In genomic region chr6:166006593-166007301, GRCh38 we compare ENCODE assay signal across 10 cellular contexts.
DNase-seq lines count a peak whose midpoint lies in the region; ATAC-seq and TF ChIP-seq lines count a peak whose summit lies in the region.
"Had no signal": no experiment of that assay in that cellular context is flagged by ENCODE, and none has a peak within 500 bp of the region (broad histone marks: within the 10 kb centered on the region; RNA-seq: fewer than 3 reads in every experiment).

No MANE protein-coding gene starts in this region.

- H3K27me3 ChIP-seq in left ventricle myocardium inferior (ENCODE audit: low read depth), result peaks cover 85% of the 10 kb centered on the region

- H3K4me1 ChIP-seq in left ventricle myocardium inferior, result peaks cover 44% of the 10 kb centered on the region
- H3K4me1 ChIP-seq: colonic mucosa had no signal

- DNase-seq in EL (peak; percentile 64), SK-MEL-5 (ENCODE audit: low read depth, low spot score) (peak; percentile 83), left ventricle myocardium inferior (no peak), retinal pigment epithelial cell (ENCODE audit: low read depth) (peak; percentile 89), HT-29 (ENCODE audit: low spot score) (no peak)

- in situ Hi-C loops in SK-MEL-5 (cut with HindIII; ENCODE audit: low pct_unique_long_range_greater_than_20kb, low sequenced_read_pairs), result no loop called here

- intact Hi-C loops in left ventricle myocardium inferior (cut with micrococcal nuclease), result no loop called here

- H3K36me3 ChIP-seq in left ventricle myocardium inferior, result no peaks in the 10 kb centered on the region
- H3K36me3 ChIP-seq: colonic mucosa had no signal

- H3K4me3 ChIP-seq in left ventricle myocardium inferior, result peak overlapping the region; percentile 60
- H3K4me3 ChIP-seq in retinal pigment epithelial cell (ENCODE audit: low read length), result peak overlapping the region; percentile 66
- H3K4me3 ChIP-seq: colonic mucosa, mucosa of descending colon had no signal

- no peak for ATAC-seq in GM18520 (IDR thresholded peaks at IDR 0.05; ENCODE audit: unreplicated experiment)
- ATAC-seq in GM21723 (IDR thresholded peaks at IDR 0.05; ENCODE audit: unreplicated experiment), result no peak
- ATAC-seq in GM18867 (IDR thresholded peaks at IDR 0.05; ENCODE audit: unreplicated experiment), result no peak

- H3K9me3 ChIP-seq in left ventricle myocardium inferior (replicated peaks), result no peaks in the 10 kb centered on the region
- H3K9me3 ChIP-seq: colonic mucosa, mucosa of descending colon had no signal

- TF ChIP-seq CTCF in left ventricle myocardium inferior (IDR thresholded peaks at IDR 0.05; ENCODE audit: borderline replicate concordance), result no peak
- TF ChIP-seq CTCF in retinal pigment epithelial cell (conservative IDR thresholded peaks at IDR 0.05; ENCODE audit: low read depth, low read length), result no peak

- H3K27ac ChIP-seq in left ventricle myocardium inferior (replicated peaks), result peak overlapping the region; percentile 83
- H3K27ac ChIP-seq: colonic mucosa had no signal

Comparison
In these comparisons a context has a peak if more than half of its experiments do, and no peak if none do; other contexts are left out.
1. DNase-seq: peak in EL (single experiment), SK-MEL-5 (single experiment) and retinal pigment epithelial cell (single experiment); none in left ventricle myocardium inferior (single experiment) and HT-29 (single experiment).